In genomic region chr2:40394597-40394996, GRCh38 we compare ENCODE assay signal across 1 cellular context.
TF ChIP-seq lines count a peak whose summit lies in the region.

No MANE protein-coding gene starts in this region.

TF ChIP-seq in HepG2, 621 proteins besides CTCF, POLR2A, EP300 and RAD21:
- TF ChIP-seq PHF5A (CRISPR knock-in tag; IDR thresholded peaks at IDR 0.05; ENCODE audit: low read depth, unreplicated experiment) (no peak), HNRNPL (IDR thresholded peaks at IDR 0.05; ENCODE audit: low read depth, low read length) (no peak), ZNF225 (CRISPR knock-in tag; IDR thresholded peaks at IDR 0.05) (no peak), ZC3H4 (CRISPR knock-in tag; IDR thresholded peaks at IDR 0.05; ENCODE audit: borderline replicate concordance) (no peak), ZNF724P (CRISPR knock-in tag; IDR thresholded peaks at IDR 0.05; ENCODE audit: borderline replicate concordance) (no peak)
